ENCODE assay signal across 10 cellular contexts in genomic region chr11:47987781-47988180, GRCh38. TPM values are rescaled to one million over a fixed set of nuclear protein-coding genes. Genes with fewer than 3 reads are reported as not detected.
DNase-seq lines count a peak whose midpoint lies in the region; ATAC-seq and TF ChIP-seq lines count a peak whose summit lies in the region.
"Had no signal": no experiment of that assay in that cellular context is flagged by ENCODE, and none has a peak within 500 bp of the region (broad histone marks: within the 10 kb centered on the region; RNA-seq: fewer than 3 reads in every experiment).

No MANE protein-coding gene starts in this region.

- peaks cover 68% of the 10 kb centered on the region for H3K4me1 Mint-ChIP-seq in activated CD8-positive, alpha-beta T cell treated with anti-CD3 and anti-CD28 coated beads, Interleukin-2, amount 10 ng/mL, durations not matched to agents 7 days and 5 days (ENCODE audit: low read depth)
- H3K4me1 Mint-ChIP-seq in activated CD8-positive, alpha-beta T cell treated with anti-CD3 and anti-CD28 coated beads for 36 hours (ENCODE audit: low read depth), result peaks cover 63% of the 10 kb centered on the region

- H3K79me2 ChIP-seq in hepatocyte, result peaks cover 85% of the 10 kb centered on the region

- H3K27me3 Mint-ChIP-seq in activated CD8-positive, alpha-beta T cell treated with anti-CD3 and anti-CD28 coated beads, Interleukin-2, amount 10 ng/mL, durations not matched to agents 7 days and 5 days (ENCODE audit: low read depth), result no peaks in the 10 kb centered on the region
- no peaks in the 10 kb centered on the region for H3K27me3 Mint-ChIP-seq in activated CD8-positive, alpha-beta T cell treated with anti-CD3 and anti-CD28 coated beads for 36 hours

- no peak for TF ChIP-seq CTCF in activated CD8-positive, alpha-beta T cell treated with anti-CD3 and anti-CD28 coated beads for 36 hours (IDR thresholded peaks at IDR 0.05)
- TF ChIP-seq CTCF in Panc1 (IDR thresholded peaks at IDR 0.05) (no peak), hepatocyte (IDR thresholded peaks at IDR 0.05; ENCODE audit: poor library complexity) (no peak), testis (IDR thresholded peaks at IDR 0.05) (no peak), esophagus squamous epithelium (IDR thresholded peaks at IDR 0.05) (no peak)

- H3K4me3 Mint-ChIP-seq in activated CD8-positive, alpha-beta T cell treated with anti-CD3 and anti-CD28 coated beads, Interleukin-2, amount 10 ng/mL, durations not matched to agents 7 days and 5 days, result no peak overlapping the region
- no peak overlapping the region for H3K4me3 Mint-ChIP-seq in activated CD8-positive, alpha-beta T cell treated with anti-CD3 and anti-CD28 coated beads for 36 hours

- CTCF ChIA-PET in activated CD8-positive, alpha-beta T cell treated with anti-CD3 and anti-CD28 coated beads, Interleukin-2, amount 10 ng/mL, durations not matched to agents 7 days and 5 days (lab: Charles Lee), result interaction anchor here (0.6 kb wide), 1 partner anchor 122 kb away, joined by 3 read pairs; no protein-coding TSS in a partner anchor
- CTCF ChIA-PET in activated CD8-positive, alpha-beta T cell treated with anti-CD3 and anti-CD28 coated beads for 36 hours (lab: Charles Lee), result no interaction called here
- CTCF ChIA-PET in Panc1 (lab: Charles Lee), result no interaction called here

- H3K27ac ChIP-seq in Panc1 (ENCODE audit: low read length) (peak overlapping the region; percentile 79), hepatocyte (peak overlapping the region; percentile 80), testis (no peak overlapping the region), esophagus squamous epithelium (peak overlapping the region in 2 of 4 donors; percentile 21 to 69)

- H3K27ac Mint-ChIP-seq in activated CD8-positive, alpha-beta T cell treated with anti-CD3 and anti-CD28 coated beads, Interleukin-2, amount 10 ng/mL, durations not matched to agents 7 days and 5 days, result peak overlapping the region; percentile 32
- no peak overlapping the region for H3K27ac Mint-ChIP-seq in activated CD8-positive, alpha-beta T cell treated with anti-CD3 and anti-CD28 coated beads for 36 hours

- TF ChIP-seq POLR2A in testis (IDR thresholded peaks at IDR 0.05) (no peak), esophagus squamous epithelium (IDR thresholded peaks at IDR 0.05) (no peak)

- H3K36me3 ChIP-seq in Panc1 (ENCODE audit: control insufficient read depth, insufficient read depth, low read length), result no peaks in the 10 kb centered on the region
- no peaks in the 10 kb centered on the region for H3K36me3 ChIP-seq in hepatocyte (replicated peaks; ENCODE audit: insufficient read depth, low read depth)
- H3K36me3 ChIP-seq in testis (ENCODE audit: low read depth, missing control alignments), result no peaks in the 10 kb centered on the region
- H3K36me3 ChIP-seq in esophagus squamous epithelium, result no peaks in the 10 kb centered on the region

- H3K4me1 ChIP-seq in Panc1 (ENCODE audit: control insufficient read depth, insufficient read depth, low read length) (peaks cover 73% of the 10 kb centered on the region), hepatocyte (ENCODE audit: insufficient read depth) (peaks cover 17% of the 10 kb centered on the region), testis (no peaks in the 10 kb centered on the region), esophagus squamous epithelium (peaks cover 0 to 30% (median 4%) of the 10 kb centered on the region in 3 donors)

- peak overlapping the region in 1 of 2 experiments; percentile 29; a peak in 2 of 4 replicates for H3K4me3 ChIP-seq in Panc1 (ENCODE audit: low read depth in 2 of 2, low read length in 2 of 2)
- no peak overlapping the region for H3K4me3 ChIP-seq in hepatocyte
- H3K4me3 ChIP-seq in testis, result no peak overlapping the region
- peak overlapping the region in 1 of 4 donors; percentile 15 for H3K4me3 ChIP-seq in esophagus squamous epithelium

- H3K9me3 ChIP-seq in Panc1 (ENCODE audit: control insufficient read depth, insufficient read depth, low read depth, low read length) (no peaks in the 10 kb centered on the region), hepatocyte (ENCODE audit: low read depth) (no peaks in the 10 kb centered on the region), testis (no peaks in the 10 kb centered on the region), esophagus squamous epithelium (no peaks in the 10 kb centered on the region)

- no peak overlapping the region for H3K4me2 ChIP-seq in hepatocyte

- BruUV-seq in Panc1 (replicated peaks; lab: Mats Ljungman, UMichigan), result no TSS peak

- H3K9me2 ChIP-seq in hepatocyte (replicated peaks; ENCODE audit: insufficient read depth), result no peaks in the 10 kb centered on the region

- peaks cover 35% of the 10 kb centered on the region for H3K36me3 Mint-ChIP-seq in activated CD8-positive, alpha-beta T cell treated with anti-CD3 and anti-CD28 coated beads, Interleukin-2, amount 10 ng/mL, durations not matched to agents 7 days and 5 days (ENCODE audit: low read depth)
- peaks cover 13% of the 10 kb centered on the region for H3K36me3 Mint-ChIP-seq in activated CD8-positive, alpha-beta T cell treated with anti-CD3 and anti-CD28 coated beads for 36 hours (ENCODE audit: low read depth)

- H3K9me3 Mint-ChIP-seq in activated CD8-positive, alpha-beta T cell treated with anti-CD3 and anti-CD28 coated beads, Interleukin-2, amount 10 ng/mL, durations not matched to agents 7 days and 5 days (ENCODE audit: insufficient read depth), result no peaks in the 10 kb centered on the region
- H3K9me3 Mint-ChIP-seq in activated CD8-positive, alpha-beta T cell treated with anti-CD3 and anti-CD28 coated beads for 36 hours, result no peaks in the 10 kb centered on the region

- H2AFZ ChIP-seq in hepatocyte, result no peak overlapping the region

- no peaks in the 10 kb centered on the region for H4K20me1 ChIP-seq in hepatocyte (ENCODE audit: insufficient read depth, poor library complexity, severe bottlenecking)

- POLR2A ChIA-PET in activated CD8-positive, alpha-beta T cell treated with anti-CD3 and anti-CD28 coated beads, Interleukin-2, amount 10 ng/mL, durations not matched to agents 7 days and 5 days (lab: Charles Lee), result no interaction called here
- POLR2A ChIA-PET in activated CD8-positive, alpha-beta T cell treated with anti-CD3 and anti-CD28 coated beads for 36 hours (lab: Charles Lee), result interaction anchor here (0.9 to 1.8 kb wide), 2 partner anchors 10 to 13 kb away, joined by 4 to 6 read pairs; no protein-coding TSS in a partner anchor
- POLR2A ChIA-PET in Panc1 (lab: Charles Lee), result no interaction called here

- in situ Hi-C loops in Panc1 (cut with HindIII; ENCODE audit: low pct_unique_long_range_greater_than_20kb, low sequenced_read_pairs), result no loop called here

- intact Hi-C loops in activated CD8-positive, alpha-beta T cell treated with anti-CD3 and anti-CD28 coated beads for 36 hours (cut with micrococcal nuclease), result no loop called here
- intact Hi-C loops in Panc1 (cut with micrococcal nuclease; ENCODE audit: unreplicated experiment), result no loop called here
- intact Hi-C loops in testis (cut with DNase I; ENCODE audit: low total_unique reads), result no loop called here
- intact Hi-C loops in esophagus squamous epithelium (cut with DNase I), result no loop called here

- no peak for DNase-seq in activated CD8-positive, alpha-beta T cell treated with anti-CD3 and anti-CD28 coated beads, Interleukin-2, amount 10 ng/mL, durations not matched to agents 7 days and 5 days
- no peak for DNase-seq in activated CD8-positive, alpha-beta T cell treated with anti-CD3 and anti-CD28 coated beads for 36 hours
- DNase-seq in Panc1 (ENCODE audit: low read depth, low spot score), result no peak
- DNase-seq in hepatocyte (ENCODE audit: low spot score), result no peak
- DNase-seq in testis, result peak; percentile 57
- DNase-seq in effector CD4-positive, alpha-beta T cell, result no peak
- DNase-seq in NCI-H1105 (lab: John Stamatoyannopoulos, UW), result no peak
- no peak for DNase-seq in esophagus squamous epithelium (lab: John Stamatoyannopoulos, UW)
- DNase-seq: GOT3, IMR-90 had no signal

- ATAC-seq in activated CD8-positive, alpha-beta T cell treated with anti-CD3 and anti-CD28 coated beads, Interleukin-2, amount 10 ng/mL, durations not matched to agents 7 days and 5 days, result no peak
- ATAC-seq in activated CD8-positive, alpha-beta T cell treated with anti-CD3 and anti-CD28 coated beads for 36 hours, result no peak
- ATAC-seq in Panc1, result no peak

- H3K27me3 ChIP-seq in Panc1 (ENCODE audit: control insufficient read depth, insufficient read depth, low read length) (no peaks in the 10 kb centered on the region), hepatocyte (no peaks in the 10 kb centered on the region), testis (no peaks in the 10 kb centered on the region), esophagus squamous epithelium (no peaks in the 10 kb centered on the region)

- WGBS in hepatocyte (ENCODE audit: low lambda C conversion rate, missing lambda C conversion rate), result 80% methylated on average over 6 of the region's 6 CpGs
- 47 to 60% methylated on average over 6 of the region's 6 CpGs for WGBS in testis, 2 donors
- 52 to 57% methylated on average over 6 of the region's 6 CpGs for WGBS in esophagus squamous epithelium, 2 donors

RNA-seq across cellular contexts. Expression of gene PTPRJ, which starts 7.4 kb away (rescaled TPM):
- 10 to 100 TPM; 56.5 to 62.9 TPM for total RNA-seq in activated CD8-positive, alpha-beta T cell treated with anti-CD3 and anti-CD28 coated beads, Interleukin-2, amount 10 ng/mL, durations not matched to agents 7 days and 5 days
- total RNA-seq in activated CD8-positive, alpha-beta T cell treated with anti-CD3 and anti-CD28 coated beads for 36 hours, result 10 to 100 TPM; 21.5 to 23.4 TPM
- total RNA-seq in Panc1 (2021; ENCODE audit: unreplicated experiment) (73.6 TPM), hepatocyte (16.4 and 21.0 TPM in 2 replicates), testis (1 to 10 TPM; 4.3 to 8.2 TPM), esophagus squamous epithelium (10 to 100 TPM in 1 of 4 donors, 1 to 10 TPM in 3; 1.7 to 11.6 (median 3.4) TPM)
- polyA plus RNA-seq in Panc1 (2012; ENCODE audit: insufficient read length), result 22.0 TPM
- polyA plus RNA-seq in hepatocyte (7.5 and 9.3 TPM in 2 replicates), testis (ENCODE audit: insufficient read depth, low read depth, low replicate concordance) (6.6 TPM)

Comparison
In these comparisons a context has a peak if more than half of its experiments do, and no peak if none do; other contexts are left out.
1. H3K27ac ChIP-seq: peak in Panc1 (single experiment) and hepatocyte (single experiment); none in testis (0 of 2).